ENCODE assay signal across 13 cellular contexts in the genomic region with DNA sequence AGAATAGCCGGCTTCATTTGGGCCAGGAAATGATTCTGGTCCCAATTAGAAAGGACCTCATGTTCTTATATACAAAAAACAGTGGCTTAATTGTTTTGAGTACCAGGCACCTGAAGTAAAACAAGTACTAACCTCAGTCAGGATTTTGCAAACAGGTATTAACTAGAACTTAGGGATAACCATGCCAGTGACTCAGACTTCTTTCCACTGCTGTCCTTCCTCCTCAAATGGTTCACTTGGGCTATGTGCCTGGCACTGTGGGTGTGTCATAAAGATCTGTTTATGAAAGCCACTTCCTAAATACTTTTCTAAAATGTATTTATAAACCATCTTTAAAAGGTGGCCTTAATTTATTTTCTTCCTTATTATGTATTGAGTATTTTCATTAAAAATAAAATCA. TPM values are rescaled to one million over a fixed set of nuclear protein-coding genes. Genes with fewer than 3 reads are reported as not detected.
DNase-seq lines count a peak whose midpoint lies in the region; ATAC-seq and TF ChIP-seq lines count a peak whose summit lies in the region.
"Had no signal": no experiment of that assay in that cellular context is flagged by ENCODE, and none has a peak within 500 bp of the region (broad histone marks: within the 10 kb centered on the region; RNA-seq: fewer than 3 reads in every experiment).

No MANE protein-coding gene starts in this region.

- peaks cover 0 to 3% (median 0%) of the 10 kb centered on the region in 3 donors for H3K36me3 ChIP-seq in tibial artery

- H3K9me3 Mint-ChIP-seq in natural killer cell treated with Interleukin-12 subunit alpha and Interleukin-12 subunit beta and Interleukin-15 and Interleukin-18, amount 100 ng/mL, for 72 hours = no peaks in the 10 kb centered on the region
- H3K9me3 Mint-ChIP-seq: activated B cell treated with CpG ODN at 0.5 μM for 24 hours; activated T-cell treated with anti-CD3 and anti-CD28 coated beads, Interleukin-2, amount 50 U/mL, for 4 hours had no signal

- in situ Hi-C loops in astrocyte of the spinal cord (cut with HindIII; ENCODE audit: low sequenced_read_pairs) = no loop called here

- TF ChIP-seq CTCF in astrocyte of the spinal cord (IDR thresholded peaks at IDR 0.05; ENCODE audit: low read depth, low read length) (no peak), foreskin keratinocyte (conservative IDR thresholded peaks at IDR 0.05) (no peak), tibial artery (IDR thresholded peaks at IDR 0.05) (no peak)

- no peaks in the 10 kb centered on the region for H3K9me3 ChIP-seq in tibial artery

- H3K4me1 Mint-ChIP-seq in natural killer cell treated with Interleukin-12 subunit alpha and Interleukin-12 subunit beta and Interleukin-15 and Interleukin-18, amount 100 ng/mL, for 72 hours (ENCODE audit: low read depth in 2 of 2) = peaks cover 4 to 5% of the 10 kb centered on the region in 2 donors
- H3K4me1 Mint-ChIP-seq: activated B cell treated with CpG ODN at 0.5 μM for 24 hours had no signal

- no peak overlapping the region for H3K27ac Mint-ChIP-seq in natural killer cell treated with Interleukin-12 subunit alpha and Interleukin-12 subunit beta and Interleukin-15 and Interleukin-18, amount 100 ng/mL, for 72 hours
- H3K27ac Mint-ChIP-seq: activated B cell treated with CpG ODN at 0.5 μM for 24 hours had no signal

- intact Hi-C loops in tibial artery (cut with DNase I; ENCODE audit: low total_unique reads) = no loop called here

- ATAC-seq in foreskin keratinocyte = peak; percentile 91
- no peak for ATAC-seq in natural killer cell treated with Interleukin-12 subunit alpha and Interleukin-12 subunit beta and Interleukin-15 and Interleukin-18, amount 100 ng/mL, for 72 hours
- ATAC-seq: activated T-cell treated with anti-CD3 and anti-CD28 coated beads, Interleukin-2, amount 50 U/mL, for 4 hours had no signal

- H3K4me3 ChIP-seq in astrocyte of the spinal cord (ENCODE audit: low read depth, low read length) = no peak overlapping the region
- no peak overlapping the region for H3K4me3 ChIP-seq in tibial artery

- no peak overlapping the region for H3K4me3 Mint-ChIP-seq in natural killer cell treated with Interleukin-12 subunit alpha and Interleukin-12 subunit beta and Interleukin-15 and Interleukin-18, amount 100 ng/mL, for 72 hours
- H3K4me3 Mint-ChIP-seq: activated B cell treated with CpG ODN at 0.5 μM for 24 hours; activated T-cell treated with anti-CD3 and anti-CD28 coated beads, Interleukin-2, amount 50 U/mL, for 4 hours had no signal

- no peaks in the 10 kb centered on the region for H3K36me3 Mint-ChIP-seq in natural killer cell treated with Interleukin-12 subunit alpha and Interleukin-12 subunit beta and Interleukin-15 and Interleukin-18, amount 100 ng/mL, for 72 hours

- H3K27me3 ChIP-seq in foreskin keratinocyte = no peaks in the 10 kb centered on the region
- H3K27me3 ChIP-seq in tibial artery = no peaks in the 10 kb centered on the region

- peaks cover 33% of the 10 kb centered on the region for H3K4me1 ChIP-seq in foreskin keratinocyte
- peaks cover 0 to 56% (median 28%) of the 10 kb centered on the region in 4 donors for H3K4me1 ChIP-seq in tibial artery

- DNase-seq in HS-5 (ENCODE audit: low read depth) (peak; percentile 25), astrocyte of the spinal cord (ENCODE audit: low read depth, low spot score) (peak; percentile 56), foreskin keratinocyte (peak; percentile 69 to 85), tibial artery (no peak), HuH-7 (ENCODE audit: low spot score) (no peak)
- DNase-seq in natural killer cell treated with Interleukin-12 subunit alpha and Interleukin-12 subunit beta and Interleukin-15 and Interleukin-18, amount 100 ng/mL, for 72 hours (ENCODE audit: low spot score) = no peak
- DNase-seq in stimulated activated CD8-positive, alpha-beta memory T cell treated with anti-CD3 and anti-CD28 coated beads, Interleukin-4, amount 100 ng/mL, for 48 hours = no peak
- DNase-seq: activated B cell treated with CpG ODN at 0.5 μM for 24 hours; activated T-cell treated with anti-CD3 and anti-CD28 coated beads, Interleukin-2, amount 50 U/mL, for 4 hours; central memory CD4-positive, alpha-beta T cell; DMS 273 treated with DMSO at 0.1 percent for 48 hours; NCI-H2227 treated with DMSO at 0.1 percent for 48 hours; Right ventricle myocardium superior had no signal

- no peaks in the 10 kb centered on the region for H3K27me3 Mint-ChIP-seq in natural killer cell treated with Interleukin-12 subunit alpha and Interleukin-12 subunit beta and Interleukin-15 and Interleukin-18, amount 100 ng/mL, for 72 hours
- H3K27me3 Mint-ChIP-seq: activated B cell treated with CpG ODN at 0.5 μM for 24 hours had no signal

- H3K27ac ChIP-seq in foreskin keratinocyte (peak overlapping the region; percentile 27), tibial artery (peak overlapping the region; percentile 40 to 62)

RNA-seq across cellular contexts. Expression of a gene that starts 10.7 kb away (rescaled TPM):
- not detected in 2 replicates for total RNA-seq in foreskin keratinocyte
- polyA plus RNA-seq in foreskin keratinocyte = not detected in 2 replicates
- not detected for total RNA-seq in natural killer cell treated with Interleukin-12 subunit alpha and Interleukin-12 subunit beta and Interleukin-15 and Interleukin-18, amount 100 ng/mL, for 72 hours
- total RNA-seq: activated B cell treated with CpG ODN at 0.5 μM for 24 hours; activated T-cell treated with anti-CD3 and anti-CD28 coated beads, Interleukin-2, amount 50 U/mL, for 4 hours; Right ventricle myocardium superior had no signal

RNA-seq across cellular contexts. Expression of a gene that starts 39.8 kb away (rescaled TPM):
- total RNA-seq in foreskin keratinocyte = 19.3 and 27.4 TPM in 2 replicates
- polyA plus RNA-seq in foreskin keratinocyte = 19.8 and 23.2 TPM in 2 replicates
- total RNA-seq in natural killer cell treated with Interleukin-12 subunit alpha and Interleukin-12 subunit beta and Interleukin-15 and Interleukin-18, amount 100 ng/mL, for 72 hours = 10 to 100 TPM; 24.1 to 44.1 TPM

Comparison
In these comparisons a context has a peak if more than half of its experiments do, and no peak if none do; other contexts are left out.
1. DNase-seq: peak in HS-5 (single experiment), astrocyte of the spinal cord (single experiment) and foreskin keratinocyte (2 of 2); none in tibial artery (0 of 2), natural killer cell treated with Interleukin-12 subunit alpha and Interleukin-12 subunit beta and Interleukin-15 and Interleukin-18, amount 100 ng/mL, for 72 hours (single experiment), HuH-7 (single experiment) and stimulated activated CD8-positive, alpha-beta memory T cell treated with anti-CD3 and anti-CD28 coated beads, Interleukin-4, amount 100 ng/mL, for 48 hours (single experiment).